ENCODE assay signal across 1 cellular context in genomic region chr2:207167129-207167923, GRCh38.
TF ChIP-seq lines count a peak whose summit lies in the region.

No MANE protein-coding gene starts in this region.

TF ChIP-seq in GM23338, 12 proteins besides CTCF, POLR2A, EP300 and RAD21 (continued from another document):
- TF ChIP-seq ZNF462 (CRISPR knock-in tag; IDR thresholded peaks at IDR 0.05) (no peak), POLR2AphosphoS5 (IDR thresholded peaks at IDR 0.05; ENCODE audit: low read depth) (no peak), ZNF114 (CRISPR knock-in tag; IDR thresholded peaks at IDR 0.05) (no peak), JUNB (IDR thresholded peaks at IDR 0.05; ENCODE audit: unreplicated experiment) (no peak), ETS1 (IDR thresholded peaks at IDR 0.05) (no peak), CREB1 (CRISPR knock-in tag; IDR thresholded peaks at IDR 0.05; ENCODE audit: low read depth) (no peak), REST (IDR thresholded peaks at IDR 0.05; ENCODE audit: unreplicated experiment) (no peak), ZNF331 (CRISPR knock-in tag; IDR thresholded peaks at IDR 0.05; ENCODE audit: low read depth) (no peak), EZH2 (IDR thresholded peaks at IDR 0.05; ENCODE audit: low read depth, unreplicated experiment) (no peak), NANOG (IDR thresholded peaks at IDR 0.05; ENCODE audit: borderline replicate concordance) (no peak)
TF ChIP-seq in GM23338: peak in this region for 0.
